In the genomic region with DNA sequence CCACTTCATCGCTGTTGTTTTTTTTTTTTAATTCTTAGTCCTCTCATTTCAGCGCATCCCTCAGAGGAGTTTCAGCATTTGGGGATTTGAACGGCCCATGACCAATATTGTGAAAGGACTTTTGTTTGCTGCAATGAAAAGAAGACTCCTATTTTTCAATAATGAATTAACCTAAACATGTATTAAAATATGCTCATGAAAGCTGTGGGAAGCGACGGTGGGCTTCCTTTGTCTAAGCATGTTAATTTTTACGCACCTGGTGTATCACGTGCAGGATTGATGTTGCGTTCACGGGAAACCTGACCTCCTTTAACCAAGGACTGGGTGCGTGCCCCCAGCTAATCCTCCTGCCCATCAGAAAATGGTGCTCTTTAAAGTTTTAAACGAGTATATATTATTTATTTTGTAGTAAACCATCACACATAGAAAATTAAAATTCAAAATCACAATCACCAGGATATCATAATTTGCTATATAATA, we compare ENCODE assay signal across 8 cellular contexts. TPM values are rescaled to one million over a fixed set of nuclear protein-coding genes. Genes with fewer than 3 reads are reported as not detected.
DNase-seq lines count a peak whose midpoint lies in the region; ATAC-seq and TF ChIP-seq lines count a peak whose summit lies in the region.

No MANE protein-coding gene starts in this region.

- H3K27ac Mint-ChIP-seq in naive thymus-derived CD4-positive, alpha-beta T cell = peak overlapping the region in 7 of 9 donors; percentile 48 to 90 (median 86)

- peaks cover 6 to 50% (median 12%) of the 10 kb centered on the region in 5 donors for H3K27me3 Mint-ChIP-seq in naive thymus-derived CD4-positive, alpha-beta T cell

- ATAC-seq in naive thymus-derived CD4-positive, alpha-beta T cell = no peak
- no peak for ATAC-seq in HG03039 (IDR thresholded peaks at IDR 0.05; ENCODE audit: unreplicated experiment)
- no peak for ATAC-seq in HG02970 (IDR thresholded peaks at IDR 0.05; ENCODE audit: low FRiP score, unreplicated experiment)

- H3K9me3 ChIP-seq in BLaER1 treated with 17β-estradiol and CSF1 and Interleukin-3, amounts not matched to agents 10 nM and 100 nM (replicated peaks in 1 of 11) = peaks cover 0 to 6% (median 0%) of the 10 kb centered on the region in 11 experiments; a peak in 1 of 22 replicates
- H3K9me3 ChIP-seq in breast epithelium = no peaks in the 10 kb centered on the region
- H3K9me3 ChIP-seq in naive thymus-derived CD4-positive, alpha-beta T cell (ENCODE audit: control insufficient read depth in 2 of 3, low read length in 3 of 3) = no peaks in the 10 kb centered on the region

- H3K36me3 Mint-ChIP-seq in naive thymus-derived CD4-positive, alpha-beta T cell = peaks cover 0 to 4% (median 0%) of the 10 kb centered on the region in 5 donors

- peaks cover 0 to 16% (median 10%) of the 10 kb centered on the region in 11 experiments; a peak in 16 of 22 replicates for H3K27me3 ChIP-seq in BLaER1 treated with 17β-estradiol and CSF1 and Interleukin-3, amounts not matched to agents 10 nM and 100 nM
- H3K27me3 ChIP-seq in breast epithelium = no peaks in the 10 kb centered on the region
- H3K27me3 ChIP-seq in naive thymus-derived CD4-positive, alpha-beta T cell (ENCODE audit: control insufficient read depth in 2 of 2, insufficient read depth in 2 of 2, low read length in 2 of 2) = no peaks in the 10 kb centered on the region

- H4K20me1 ChIP-seq in BLaER1 treated with 17β-estradiol and CSF1 and Interleukin-3, amounts not matched to agents 10 nM and 100 nM = no peaks in the 10 kb centered on the region

- H3K4me1 Mint-ChIP-seq in naive thymus-derived CD4-positive, alpha-beta T cell = peaks cover 5 to 18% (median 9%) of the 10 kb centered on the region in 7 donors

- POLR2A ChIA-PET in naive thymus-derived CD4-positive, alpha-beta T cell (lab: Charles Lee) = interaction anchor here (1.5 kb wide), 1 partner anchor 76 kb away, joined by 5 read pairs; the partner anchor contains the start of genes ANKRD37 and LRP2BP

- no peak for TF ChIP-seq CTCF in HFF-Myc (IDR thresholded peaks at IDR 0.05; ENCODE audit: low read depth, low read length, missing control alignments)
- TF ChIP-seq CTCF in breast epithelium (IDR thresholded peaks at IDR 0.05) = no peak

- no peaks in the 10 kb centered on the region for H3K36me3 ChIP-seq in BLaER1 treated with 17β-estradiol and CSF1 and Interleukin-3, amounts not matched to agents 10 nM and 100 nM
- no peaks in the 10 kb centered on the region for H3K36me3 ChIP-seq in breast epithelium
- no peaks in the 10 kb centered on the region for H3K36me3 ChIP-seq in naive thymus-derived CD4-positive, alpha-beta T cell (ENCODE audit: control insufficient read depth in 2 of 3, insufficient read depth in 3 of 3, low read length in 3 of 3)

- H3K4me2 ChIP-seq in BLaER1 treated with 17β-estradiol and CSF1 and Interleukin-3, amounts not matched to agents 10 nM and 100 nM = peak overlapping the region; percentile 92 to 100 (median 99)

- peak overlapping the region; percentile 72 to 86 (median 82) for H3K9ac ChIP-seq in BLaER1 treated with 17β-estradiol and CSF1 and Interleukin-3, amounts not matched to agents 10 nM and 100 nM

- peak overlapping the region in 10 of 11 experiments; percentile 57 to 83 (median 72); a peak in 15 of 22 replicates for H3K27ac ChIP-seq in BLaER1 treated with 17β-estradiol and CSF1 and Interleukin-3, amounts not matched to agents 10 nM and 100 nM
- H3K27ac ChIP-seq in breast epithelium = peak overlapping the region in 1 of 2 donors; percentile 86
- peak overlapping the region; percentile 49 for H3K27ac ChIP-seq in naive thymus-derived CD4-positive, alpha-beta T cell (ENCODE audit: low read depth, low read length)

- H3K4me3 Mint-ChIP-seq in naive thymus-derived CD4-positive, alpha-beta T cell = peak overlapping the region; percentile 83 to 98 (median 92)

- TF ChIP-seq POLR2A in breast epithelium (IDR thresholded peaks at IDR 0.05) = no peak

- DNase-seq in HFF-Myc (ENCODE audit: extremely low read depth, low read depth) (no peak), breast epithelium (ENCODE audit: low spot score in 2 of 2) (no peak), globus pallidus (ENCODE audit: low spot score) (no peak), NCI-H128 (lab: John Stamatoyannopoulos, UW; ENCODE audit: unreplicated experiment) (no peak)
- peak in 1 of 9 donors; percentile 10 for DNase-seq in naive thymus-derived CD4-positive, alpha-beta T cell

- H3K4me1 ChIP-seq in BLaER1 treated with 17β-estradiol and CSF1 and Interleukin-3, amounts not matched to agents 10 nM and 100 nM = peaks cover 4 to 20% (median 13%) of the 10 kb centered on the region in 10 experiments; a peak in 16 of 20 replicates
- no peaks in the 10 kb centered on the region for H3K4me1 ChIP-seq in breast epithelium
- peaks cover 0 to 3% of the 10 kb centered on the region in 2 donors for H3K4me1 ChIP-seq in naive thymus-derived CD4-positive, alpha-beta T cell (ENCODE audit: control insufficient read depth in 2 of 2, insufficient read depth in 2 of 2, low read length in 2 of 2)

- H3K9me3 Mint-ChIP-seq in naive thymus-derived CD4-positive, alpha-beta T cell = no peaks in the 10 kb centered on the region

- H3K4me3 ChIP-seq in BLaER1 treated with 17β-estradiol and CSF1 and Interleukin-3, amounts not matched to agents 10 nM and 100 nM = peak overlapping the region; percentile 70 to 96 (median 82)
- H3K4me3 ChIP-seq in HFF-Myc (replicated peaks; ENCODE audit: low read depth, low read length) (peak overlapping the region; percentile 47), breast epithelium (peak overlapping the region; percentile 83 to 96 (median 92))
- H3K4me3 ChIP-seq in naive thymus-derived CD4-positive, alpha-beta T cell (ENCODE audit: low read length) = peak overlapping the region; percentile 61

- intact Hi-C loops in breast epithelium (cut with DNase I; ENCODE audit: low total_unique reads) = loop anchor here (10.0 kb wide), 1 partner anchor 123 kb away; no protein-coding TSS in a partner anchor
- intact Hi-C loops in naive thymus-derived CD4-positive, alpha-beta T cell (cut with micrococcal nuclease) = loop anchor here (5.0 kb wide), 2 partner anchors 330 to 720 kb away; partner anchors contain the start of genes CYP4V2 (in 1 of the 2) and SLC25A4 (in 1 of the 2)

- CTCF ChIA-PET in naive thymus-derived CD4-positive, alpha-beta T cell (lab: Charles Lee) = no interaction called here

RNA-seq across cellular contexts. Expression of gene CCDC110, which starts 0.6 kb away (rescaled TPM):
- total RNA-seq in breast epithelium = 1 to 10 TPM; 1.3 to 4.1 (median 1.3) TPM
- 1 to 10 TPM in 2 of 5 experiments, under 1 TPM in 2, not detected in 1; 0.42 to 1.8 (median 0.76) TPM for total RNA-seq in naive thymus-derived CD4-positive, alpha-beta T cell
- under 1 TPM; 0.61 to 0.86 TPM for polyA plus RNA-seq in naive thymus-derived CD4-positive, alpha-beta T cell

RNA-seq across cellular contexts. Expression of gene UFSP2, which starts 46.3 kb away (rescaled TPM):
- total RNA-seq in breast epithelium = 10 to 100 TPM; 20.6 to 48.3 (median 37.9) TPM
- total RNA-seq in naive thymus-derived CD4-positive, alpha-beta T cell = 10 to 100 TPM; 13.9 to 34.5 (median 21.0) TPM
- 10 to 100 TPM; 49.9 to 54.6 TPM for polyA plus RNA-seq in naive thymus-derived CD4-positive, alpha-beta T cell
